In the genomic region with DNA sequence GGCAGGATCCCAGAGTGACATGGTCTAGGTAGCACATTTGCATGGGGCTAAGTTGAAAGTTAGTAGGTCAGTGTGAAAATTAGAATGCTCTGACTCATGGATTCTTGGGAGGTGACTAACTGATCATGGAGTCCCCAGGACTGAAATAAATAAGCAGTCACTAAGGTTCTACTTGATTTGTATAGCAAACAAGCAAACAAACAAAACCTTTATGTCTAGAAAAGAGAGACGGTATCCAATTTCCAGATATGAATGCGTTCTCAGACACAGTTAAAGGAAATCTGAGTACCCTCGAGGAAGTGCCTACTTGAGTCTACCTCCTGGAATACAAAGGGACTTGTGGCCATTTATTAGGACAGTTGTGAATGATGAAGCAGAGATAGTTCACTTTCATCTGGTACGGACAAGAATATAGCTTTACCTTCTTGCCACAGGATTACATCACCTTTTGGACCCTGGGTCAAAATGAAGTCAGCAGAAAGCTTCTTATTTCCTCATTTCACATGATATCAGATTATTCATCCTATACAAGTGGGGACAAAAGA, we compare ENCODE assay signal across 8 cellular contexts. TPM values are rescaled to one million over a fixed set of nuclear protein-coding genes. Genes with fewer than 3 reads are reported as not detected.
DNase-seq lines count a peak whose midpoint lies in the region; TF ChIP-seq lines count a peak whose summit lies in the region.

No MANE protein-coding gene starts in this region.

- no peaks in the 10 kb centered on the region for H3K4me1 ChIP-seq in HEK293 (ENCODE audit: control insufficient read depth, insufficient read depth, low read length)

- H3K27ac ChIP-seq in HEK293 (ENCODE audit: extremely low read depth, low read depth, low read length) = no peak overlapping the region

- H3K4me3 ChIP-seq in HEK293 (ENCODE audit: low read depth, low read length) = no peak overlapping the region
- H3K4me3 ChIP-seq in fibroblast of the aortic adventitia (ENCODE audit: low read depth, low read length) = no peak overlapping the region

- DNase-seq in A172 (ENCODE audit: low spot score) = peak; percentile 87
- DNase-seq in RPMI7951 (ENCODE audit: low read depth) = peak; percentile 79
- peak; percentile 53 for DNase-seq in fibroblast of the aortic adventitia (ENCODE audit: low read depth)
- no peak for DNase-seq in stimulated activated CD4-positive, alpha-beta T cell treated with anti-CD3 and anti-CD28 coated beads, Interleukin-2, amount 100 ng/mL, for 24 hours
- DNase-seq in UCSD-AML1 (lab: John Stamatoyannopoulos, UW; ENCODE audit: unreplicated experiment) = no peak
- no peak for DNase-seq in activated gamma-delta T cell (lab: John Stamatoyannopoulos, UW)
- no peak for DNase-seq in NCI-H187 (lab: John Stamatoyannopoulos, UW)

- H3K36me3 ChIP-seq in HEK293 (ENCODE audit: control insufficient read depth in 2 of 2, insufficient read depth in 1 of 2, low read length in 2 of 2) = no peaks in the 10 kb centered on the region

- CTCF ChIA-PET in HEK293 (lab: Yijun Ruan, JAX) = interaction anchor here (0.6 to 2.2 kb wide), 8 partner anchors 44 to 420 kb away, joined by 3 to 9 read pairs (median 4); no protein-coding TSS in a partner anchor

- POLR2A ChIA-PET in HEK293 (lab: Yijun Ruan, JAX) = no interaction called here

- no peak for TF ChIP-seq CTCF in HEK293 (tag by site-specific recombination; IDR thresholded peaks at IDR 0.05)
- TF ChIP-seq CTCF in fibroblast of the aortic adventitia (IDR thresholded peaks at IDR 0.05; ENCODE audit: insufficient read depth, low read length) = no peak

- H3K9me3 ChIP-seq in HEK293 (ENCODE audit: control insufficient read depth, insufficient read depth, low read depth, low read length) = no peaks in the 10 kb centered on the region

TF ChIP-seq in HEK293, 187 proteins besides CTCF, POLR2A, EP300 and RAD21:
- TF ChIP-seq ZBTB17 (tag by site-specific recombination; IDR thresholded peaks at IDR 0.05) (peak; percentile 21; the same call in 1 of the 2 replicates), ZNF394 (tag by site-specific recombination; IDR thresholded peaks at IDR 0.05; ENCODE audit: borderline replicate concordance) (no peak)
- TF ChIP-seq, protein P1, sequence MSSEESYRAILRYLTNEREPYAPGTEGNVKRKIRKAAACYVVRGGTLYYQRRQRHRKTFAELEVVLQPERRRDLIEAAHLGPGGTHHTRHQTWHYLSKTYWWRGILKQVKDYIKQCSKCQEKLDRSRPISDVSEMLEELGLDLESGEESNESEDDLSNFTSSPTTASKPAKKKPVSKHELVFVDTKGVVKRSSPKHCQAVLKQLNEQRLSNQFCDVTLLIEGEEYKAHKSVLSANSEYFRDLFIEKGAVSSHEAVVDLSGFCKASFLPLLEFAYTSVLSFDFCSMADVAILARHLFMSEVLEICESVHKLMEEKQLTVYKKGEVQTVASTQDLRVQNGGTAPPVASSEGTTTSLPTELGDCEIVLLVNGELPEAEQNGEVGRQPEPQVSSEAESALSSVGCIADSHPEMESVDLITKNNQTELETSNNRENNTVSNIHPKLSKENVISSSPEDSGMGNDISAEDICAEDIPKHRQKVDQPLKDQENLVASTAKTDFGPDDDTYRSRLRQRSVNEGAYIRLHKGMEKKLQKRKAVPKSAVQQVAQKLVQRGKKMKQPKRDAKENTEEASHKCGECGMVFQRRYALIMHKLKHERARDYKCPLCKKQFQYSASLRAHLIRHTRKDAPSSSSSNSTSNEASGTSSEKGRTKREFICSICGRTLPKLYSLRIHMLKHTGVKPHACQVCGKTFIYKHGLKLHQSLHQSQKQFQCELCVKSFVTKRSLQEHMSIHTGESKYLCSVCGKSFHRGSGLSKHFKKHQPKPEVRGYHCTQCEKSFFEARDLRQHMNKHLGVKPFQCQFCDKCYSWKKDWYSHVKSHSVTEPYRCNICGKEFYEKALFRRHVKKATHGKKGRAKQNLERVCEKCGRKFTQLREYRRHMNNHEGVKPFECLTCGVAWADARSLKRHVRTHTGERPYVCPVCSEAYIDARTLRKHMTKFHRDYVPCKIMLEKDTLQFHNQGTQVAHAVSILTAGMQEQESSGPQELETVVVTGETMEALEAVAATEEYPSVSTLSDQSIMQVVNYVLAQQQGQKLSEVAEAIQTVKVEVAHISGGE (tag by site-specific recombination; conservative IDR thresholded peaks at IDR 0.05; ENCODE audit: low read depth) = no peak
- TF ChIP-seq, protein P2, sequence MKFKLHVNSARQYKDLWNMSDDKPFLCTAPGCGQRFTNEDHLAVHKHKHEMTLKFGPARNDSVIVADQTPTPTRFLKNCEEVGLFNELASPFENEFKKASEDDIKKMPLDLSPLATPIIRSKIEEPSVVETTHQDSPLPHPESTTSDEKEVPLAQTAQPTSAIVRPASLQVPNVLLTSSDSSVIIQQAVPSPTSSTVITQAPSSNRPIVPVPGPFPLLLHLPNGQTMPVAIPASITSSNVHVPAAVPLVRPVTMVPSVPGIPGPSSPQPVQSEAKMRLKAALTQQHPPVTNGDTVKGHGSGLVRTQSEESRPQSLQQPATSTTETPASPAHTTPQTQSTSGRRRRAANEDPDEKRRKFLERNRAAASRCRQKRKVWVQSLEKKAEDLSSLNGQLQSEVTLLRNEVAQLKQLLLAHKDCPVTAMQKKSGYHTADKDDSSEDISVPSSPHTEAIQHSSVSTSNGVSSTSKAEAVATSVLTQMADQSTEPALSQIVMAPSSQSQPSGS (tag by site-specific recombination; IDR thresholded peaks at IDR 0.05; ENCODE audit: low read depth) = peak; percentile 61

RNA-seq across cellular contexts. Expression of a gene that starts 54.3 kb away (rescaled TPM):
- 58.7 and 67.6 TPM in 2 replicates for total RNA-seq in A172 (2014; rRNA removed; shearing (Covaris generic))
- 41.2 and 43.7 TPM in 2 replicates for total RNA-seq in RPMI7951 (2014; rRNA removed; shearing (Covaris generic))
- 33.1 and 46.8 TPM in 2 replicates for total RNA-seq in fibroblast of the aortic adventitia (ENCODE audit: low replicate concordance)

Comparison
In these comparisons a context has a peak if more than half of its experiments do, and no peak if none do; other contexts are left out.
1. DNase-seq: peak in A172 (single experiment), RPMI7951 (single experiment) and fibroblast of the aortic adventitia (single experiment); none in stimulated activated CD4-positive, alpha-beta T cell treated with anti-CD3 and anti-CD28 coated beads, Interleukin-2, amount 100 ng/mL, for 24 hours (0 of 2), UCSD-AML1 (single experiment), activated gamma-delta T cell (single experiment) and NCI-H187 (0 of 2).